Comparison of ENCODE assay signal across 9 cellular contexts in genomic region chr12:100692502-100692901, GRCh38.
"Had no signal": no experiment of that assay in that cellular context is flagged by ENCODE, and none has a peak within 500 bp of the region (broad histone marks: within the 10 kb centered on the region; RNA-seq: fewer than 3 reads in every experiment).

No MANE protein-coding gene starts in this region.

- H2AFZ ChIP-seq: GM23248, GM23338 had no signal

- H3K4me3 Mint-ChIP-seq: GM23338, H9, HFFc6 had no signal

- H3K4me3 ChIP-seq: GM23248, GM23338, HAP-1 had no signal

- H3K4me2 ChIP-seq: GM23338 had no signal

- H3K36me3 ChIP-seq: HAP-1 had no signal

- H3K9ac ChIP-seq: GM23248 had no signal

- H3K27ac Mint-ChIP-seq: GM23338, H9, HFFc6 had no signal

- ATAC-seq: GM23338, HCT116 had no signal

- H3K27ac ChIP-seq: GM23248 had no signal

- H3K9me3 ChIP-seq: HAP-1 had no signal

- DNase-seq: GM23248, GOT3, H7, H9, HCEC 1CT, HFFc6 had no signal

- H3K4me1 ChIP-seq: HAP-1 had no signal

- H3K9me3 Mint-ChIP-seq: GM23338 had no signal
